19 cellular contexts compared by ENCODE assay signal in genomic region chr14:22802860-22803562, GRCh38. TPM values are rescaled to one million over a fixed set of nuclear protein-coding genes. Genes with fewer than 3 reads are reported as not detected.
DNase-seq lines count a peak whose midpoint lies in the region; ATAC-seq, FAIRE-seq and TF ChIP-seq lines count a peak whose summit lies in the region.
"Had no signal": no experiment of that assay in that cellular context is flagged by ENCODE, and none has a peak within 500 bp of the region (broad histone marks: within the 10 kb centered on the region; RNA-seq: fewer than 3 reads in every experiment).

No MANE protein-coding gene starts in this region.

- no peaks in the 10 kb centered on the region for H4K20me1 ChIP-seq in OCI-LY1 (ENCODE audit: insufficient read depth, low read length)

- H3K27me3 ChIP-seq in OCI-LY1 (ENCODE audit: insufficient read depth, low read length) (no peaks in the 10 kb centered on the region), ascending aorta (no peaks in the 10 kb centered on the region), pancreas (no peaks in the 10 kb centered on the region), heart right ventricle (no peaks in the 10 kb centered on the region)
- H3K27me3 ChIP-seq: thyroid gland had no signal

- ATAC-seq in GM19372 (IDR thresholded peaks at IDR 0.05; ENCODE audit: low read depth, unreplicated experiment) (peak; percentile 61), HG02840 (IDR thresholded peaks at IDR 0.05; ENCODE audit: low FRiP score, unreplicated experiment) (peak; percentile 52), GM19463 (IDR thresholded peaks at IDR 0.05; ENCODE audit: unreplicated experiment) (no peak), pancreas (no peak), heart right ventricle (no peak)
- ATAC-seq: activated naive CD8-positive, alpha-beta T cell treated with anti-CD3 and anti-CD28 coated beads, Interleukin-2, amount 50 U/mL, for 24 hours; gastroesophageal sphincter had no signal

- TF ChIP-seq CTCF in OCI-LY1 (IDR thresholded peaks at IDR 0.05; ENCODE audit: low read length) (no peak), ascending aorta (IDR thresholded peaks at IDR 0.05) (no peak), pancreas (IDR thresholded peaks at IDR 0.05) (no peak), heart right ventricle (IDR thresholded peaks at IDR 0.05) (no peak)

- intact Hi-C loops in ascending aorta (cut with DNase I) = no loop called here
- intact Hi-C loops in pancreas (cut with DNase I) = no loop called here
- intact Hi-C loops in heart right ventricle (cut with DNase I) = no loop called here

- no peaks in the 10 kb centered on the region for H3K9me2 ChIP-seq in OCI-LY1 (ENCODE audit: low read depth, low read length)

- H2AFZ ChIP-seq in OCI-LY1 (ENCODE audit: low read length) = no peak overlapping the region

- H3K4me3 ChIP-seq in OCI-LY1 (ENCODE audit: low read depth, low read length, poor library complexity, severe bottlenecking) (no peak overlapping the region), ascending aorta (no peak overlapping the region), pancreas (no peak overlapping the region), heart right ventricle (no peak overlapping the region)
- H3K4me3 ChIP-seq: gastroesophageal sphincter, thyroid gland had no signal

- H3K9me3 ChIP-seq in OCI-LY1 (ENCODE audit: low read length) (no peaks in the 10 kb centered on the region), ascending aorta (no peaks in the 10 kb centered on the region), pancreas (no peaks in the 10 kb centered on the region), heart right ventricle (no peaks in the 10 kb centered on the region)
- H3K9me3 ChIP-seq: gastroesophageal sphincter, thyroid gland had no signal

- FAIRE-seq in pancreas (lab: Jason Lieb, UNC) = no peak
- FAIRE-seq: D721Med, islet of Langerhans had no signal

- H3K27ac ChIP-seq in OCI-LY1 (ENCODE audit: low read depth, low read length, poor library complexity, severe bottlenecking) (peak overlapping the region; percentile 30), ascending aorta (no peak overlapping the region), pancreas (no peak overlapping the region), heart right ventricle (no peak overlapping the region)
- H3K27ac ChIP-seq: gastroesophageal sphincter, thyroid gland had no signal

- no peaks in the 10 kb centered on the region for H3K79me2 ChIP-seq in OCI-LY1 (ENCODE audit: insufficient read depth, low read length)

- H3K36me3 ChIP-seq in OCI-LY1 (ENCODE audit: insufficient read depth, low read length) = no peaks in the 10 kb centered on the region
- H3K36me3 ChIP-seq in ascending aorta = no peaks in the 10 kb centered on the region
- H3K36me3 ChIP-seq in pancreas = no peaks in the 10 kb centered on the region
- H3K36me3 ChIP-seq in heart right ventricle = no peaks in the 10 kb centered on the region
- H3K36me3 ChIP-seq: gastroesophageal sphincter, thyroid gland had no signal

- peak overlapping the region; percentile 13; the same call in 1 of the 2 replicates for H3K4me2 ChIP-seq in OCI-LY1 (ENCODE audit: low read length)

- 82 to 89% methylated on average over 12 of the region's 12 CpGs for WGBS in pancreas, 2 donors
- 88% methylated on average over 12 of the region's 12 CpGs for WGBS in heart right ventricle, 2 donors

- H3K4me1 ChIP-seq in OCI-LY1 (ENCODE audit: insufficient read depth, low read length, severe bottlenecking) (peaks cover 24% of the 10 kb centered on the region), ascending aorta (no peaks in the 10 kb centered on the region), pancreas (no peaks in the 10 kb centered on the region), heart right ventricle (peaks cover 0 to 45% (median 0%) of the 10 kb centered on the region in 9 donors)
- H3K4me1 ChIP-seq: gastroesophageal sphincter had no signal

- peak; percentile 26 for DNase-seq in ELR (ENCODE audit: low read depth)
- DNase-seq in ascending aorta (ENCODE audit: low spot score in 2 of 2) = no peak
- no peak for DNase-seq in pancreas
- no peak for DNase-seq in heart right ventricle
- DNase-seq: activated CD4-positive, CD25-positive, alpha-beta regulatory T cell treated with anti-CD3 and anti-CD28 coated beads, Interleukin-2, amount 50 U/mL, for 72 hours; activated naive CD8-positive, alpha-beta T cell treated with anti-CD3 and anti-CD28 coated beads, Interleukin-2, amount 50 U/mL, for 24 hours; activated T-cell treated with anti-CD3 and anti-CD28 coated beads for 4 hours; NCI-H1092 treated with DMSO at 0.1 percent for 48 hours; NCI-H2227 treated with DMSO at 0.1 percent for 48 hours; stimulated activated CD4-positive, alpha-beta T cell treated with anti-CD3 and anti-CD28 coated beads, Interleukin-12 subunit alpha, Interleukin-12 subunit beta, amount 100 ng/mL, for 4 hours; SW 1271; thyroid gland had no signal

- H3F3A ChIP-seq in OCI-LY1 (ENCODE audit: insufficient read depth, low read length) = no peaks in the 10 kb centered on the region

- H3K9ac ChIP-seq in OCI-LY1 (ENCODE audit: low read length) = no peak overlapping the region

RNA-seq across cellular contexts. Expression of gene SLC7A7, which starts 12.2 kb away (rescaled TPM):
- 7.6 TPM for total RNA-seq in ascending aorta
- total RNA-seq in pancreas = 10 to 100 TPM in 1 of 6 donors, 1 to 10 TPM in 5; 2.9 to 13.1 (median 5.7) TPM
- 1 to 10 TPM; 4.9 to 9.9 TPM for polyA plus RNA-seq in pancreas
- total RNA-seq in heart right ventricle = 10 to 100 TPM in 1 of 10 donors, 1 to 10 TPM in 9; 1.1 to 16.1 (median 2.8) TPM
- polyA plus RNA-seq in heart right ventricle = 1 to 10 TPM; 2.3 to 3.7 TPM

RNA-seq across cellular contexts. Expression of gene MRPL52, which starts 26.7 kb away (rescaled TPM):
- total RNA-seq in ascending aorta (6.6 TPM), pancreas (10 to 100 TPM; 29.1 to 47.6 (median 43.0) TPM), heart right ventricle (100 to 1,000 TPM in 7 of 10 donors, 10 to 100 TPM in 3; 90.1 to 117 (median 106) TPM)
- polyA plus RNA-seq in pancreas (10 to 100 TPM; 57.1 to 85.0 TPM), heart right ventricle (100 to 1,000 TPM; 136 to 300 TPM)

RNA-seq across cellular contexts. Expression of gene MMP14, which starts 33.4 kb away (rescaled TPM):
- total RNA-seq in ascending aorta = 178 TPM
- total RNA-seq in pancreas = 100 to 1,000 TPM in 1 of 6 donors, 10 to 100 TPM in 5; 21.5 to 146 (median 34.0) TPM
- 10 to 100 TPM; 18.7 to 61.8 TPM for polyA plus RNA-seq in pancreas
- 10 to 100 TPM; 13.6 to 43.3 (median 20.2) TPM for total RNA-seq in heart right ventricle
- 10 to 100 TPM; 24.8 to 27.4 TPM for polyA plus RNA-seq in heart right ventricle

RNA-seq across cellular contexts. Expression of gene OXA1L, which starts 36.5 kb away (rescaled TPM):
- total RNA-seq in ascending aorta (68.3 TPM), pancreas (10 to 100 TPM; 48.1 to 76.2 (median 53.2) TPM), heart right ventricle (100 to 1,000 TPM; 138 to 219 (median 189) TPM)
- polyA plus RNA-seq in pancreas (10 to 100 TPM; 56.7 to 91.2 TPM), heart right ventricle (100 to 1,000 TPM; 143 to 146 TPM)

Comparison
In these comparisons a context has a peak if more than half of its experiments do, and no peak if none do; other contexts are left out.
1. ATAC-seq: peak in GM19372 (single experiment) and HG02840 (single experiment); none in GM19463 (single experiment), pancreas (0 of 4) and heart right ventricle (0 of 8).